24 cellular contexts compared by ENCODE assay signal in the genomic region with DNA sequence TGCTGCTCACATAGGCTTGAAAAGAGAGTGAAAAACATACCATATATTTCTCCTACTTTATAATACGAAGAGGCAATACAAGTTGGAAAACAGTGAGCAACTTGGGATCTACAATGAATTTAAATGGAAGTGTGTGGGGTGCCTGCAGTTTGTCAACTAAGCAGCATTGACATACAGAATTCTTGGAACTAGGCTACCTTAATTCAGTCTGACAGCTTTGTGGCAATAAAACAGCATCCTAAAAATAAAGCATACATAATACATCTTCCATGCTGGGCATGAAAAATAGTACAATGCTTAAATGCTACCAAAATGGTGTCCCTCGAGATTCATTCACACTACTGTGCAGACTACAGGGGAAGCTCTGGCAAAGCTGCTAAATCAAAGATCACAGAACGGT. TPM values are rescaled to one million over a fixed set of nuclear protein-coding genes. Genes with fewer than 3 reads are reported as not detected.
DNase-seq lines count a peak whose midpoint lies in the region; FAIRE-seq and TF ChIP-seq lines count a peak whose summit lies in the region.
"Had no signal": no experiment of that assay in that cellular context is flagged by ENCODE, and none has a peak within 500 bp of the region (broad histone marks: within the 10 kb centered on the region; RNA-seq: fewer than 3 reads in every experiment).

No MANE protein-coding gene starts in this region.

- H3K4me3 Mint-ChIP-seq in nephron = peak overlapping the region; percentile 46 to 96 (median 71)
- H3K4me3 Mint-ChIP-seq: HFFc6; IgD-negative memory B cell; memory B cell; stimulated activated naive CD8-positive, alpha-beta T cell treated with anti-CD3 and anti-CD28 coated beads, Interleukin-15, Interleukin-2, amounts not matched to agents 100 ng/mL and 50 ng/mL, for 24 hours; WTC11 had no signal

- peak overlapping the region; percentile 76 to 94 (median 78) for H3K27ac Mint-ChIP-seq in nephron
- H3K27ac Mint-ChIP-seq: HFFc6; IgD-negative memory B cell; memory B cell; stimulated activated naive CD8-positive, alpha-beta T cell treated with anti-CD3 and anti-CD28 coated beads, Interleukin-15, Interleukin-2, amounts not matched to agents 100 ng/mL and 50 ng/mL, for 24 hours; WTC11 had no signal

- TF ChIP-seq CTCF in adrenal gland (IDR thresholded peaks at IDR 0.05) (no peak), nephron (IDR thresholded peaks at IDR 0.05; ENCODE audit: unreplicated experiment in 3 of 3) (no peak), tibial nerve (IDR thresholded peaks at IDR 0.05) (no peak)

- H3K27me3 ChIP-seq in adrenal gland (no peaks in the 10 kb centered on the region), tibial nerve (no peaks in the 10 kb centered on the region)
- H3K27me3 ChIP-seq: body of pancreas, foreskin keratinocyte had no signal

- no peaks in the 10 kb centered on the region for H3K9me3 ChIP-seq in adrenal gland (replicated peaks in 1 of 3)
- no peaks in the 10 kb centered on the region for H3K9me3 ChIP-seq in tibial nerve
- H3K9me3 ChIP-seq: body of pancreas had no signal

- H3K36me3 ChIP-seq in adrenal gland (replicated peaks in 1 of 2) (no peaks in the 10 kb centered on the region), tibial nerve (no peaks in the 10 kb centered on the region)

- H3K36me3 Mint-ChIP-seq in nephron (ENCODE audit: low read depth) = peaks cover 13% of the 10 kb centered on the region
- H3K36me3 Mint-ChIP-seq: IgD-negative memory B cell, memory B cell, WTC11 had no signal

- peak overlapping the region in 4 of 5 donors; percentile 26 to 87 (median 60) for H3K27ac ChIP-seq in adrenal gland
- H3K27ac ChIP-seq in tibial nerve = peak overlapping the region; percentile 43 to 93 (median 85)
- H3K27ac ChIP-seq: foreskin keratinocyte had no signal

- H3K4me1 ChIP-seq in adrenal gland (replicated peaks in 1 of 2) (peaks cover 51 to 87% of the 10 kb centered on the region in 2 donors), tibial nerve (peaks cover 0 to 68% (median 17%) of the 10 kb centered on the region in 4 donors)
- H3K4me1 ChIP-seq: foreskin keratinocyte had no signal

- no peak for TF ChIP-seq POLR2A in adrenal gland (IDR thresholded peaks at IDR 0.05)
- no peak for TF ChIP-seq POLR2A in tibial nerve (IDR thresholded peaks at IDR 0.05)

- no peak for TF ChIP-seq EP300 in tibial nerve (IDR thresholded peaks at IDR 0.05)

- intact Hi-C loops in adrenal gland (cut with DNase I) = no loop called here

- 22 to 30% (median 28%) methylated on average over 3 of the region's 3 CpGs for WGBS in adrenal gland, 4 donors
- WGBS in tibial nerve, 2 donors = 20 to 31% methylated on average over 3 of the region's 3 CpGs

- peak; percentile 55 for FAIRE-seq in endometrium (lab: Jason Lieb, UNC)
- FAIRE-seq: GM18507 had no signal

- H3K4me3 ChIP-seq in adrenal gland (peak overlapping the region in 1 of 4 donors; percentile 81), tibial nerve (peak overlapping the region in 2 of 4 donors; percentile 10 to 59)
- H3K4me3 ChIP-seq: body of pancreas had no signal

- no peak for DNase-seq in adrenal gland
- DNase-seq in tibial nerve (ENCODE audit: low spot score in 2 of 2) = no peak
- no peak for DNase-seq in NCI-H2227 (lab: John Stamatoyannopoulos, UW; ENCODE audit: unreplicated experiment)
- no peak for DNase-seq in amniotic stem cell (lab: John Stamatoyannopoulos, UW)
- no peak for DNase-seq in NCI-H2227 treated with DMSO at 0.1 percent for 48 hours (lab: John Stamatoyannopoulos, UW)
- DNase-seq: C1 segment of cervical spinal cord; DMS53; effector memory CD4-positive, alpha-beta T cell; foreskin keratinocyte; HFFc6; NCI-H2081 treated with DMSO at 0.1 percent for 48 hours; NCI-H748 treated with DMSO at 0.1 percent for 48 hours; RPMI8226; stimulated activated CD4-positive, alpha-beta T cell treated with anti-CD3 and anti-CD28 coated beads, Interleukin-12 subunit alpha, Interleukin-12 subunit beta, amount 100 ng/mL, for 4 hours had no signal

- peaks cover 51% of the 10 kb centered on the region for H3K4me1 Mint-ChIP-seq in nephron
- H3K4me1 Mint-ChIP-seq: IgD-negative memory B cell, memory B cell, WTC11 had no signal

- no peaks in the 10 kb centered on the region for H3K9me3 Mint-ChIP-seq in nephron
- H3K9me3 Mint-ChIP-seq: HFFc6; memory B cell; stimulated activated naive CD8-positive, alpha-beta T cell treated with anti-CD3 and anti-CD28 coated beads, Interleukin-15, Interleukin-2, amounts not matched to agents 100 ng/mL and 50 ng/mL, for 24 hours; WTC11 had no signal

- no peaks in the 10 kb centered on the region for H3K27me3 Mint-ChIP-seq in nephron (ENCODE audit: low read depth)

RNA-seq across cellular contexts. Expression of a gene that starts 8.0 kb away (rescaled TPM):
- 100 to 1,000 TPM; 120 to 556 (median 434) TPM for total RNA-seq in adrenal gland
- 100 to 1,000 TPM in 1 of 3 donors, 10 to 100 TPM in 2; 35.4 to 165 (median 38.1) TPM for polyA plus RNA-seq in adrenal gland
- 10 to 100 TPM; 44.1 to 72.0 (median 61.0) TPM for total RNA-seq in tibial nerve
- total RNA-seq: activated CD8-positive, alpha-beta memory T cell treated with anti-CD3 and anti-CD28 coated beads for 36 hours; T-helper 1 cell treated with Interleukin-12 subunit alpha and Interleukin-12 subunit beta and Interleukin-4 antibody, amounts not matched to agents 30 ng/mL and 1 ng/mL, for 36 hours had no signal

RNA-seq across cellular contexts. Expression of a gene that starts 45.4 kb away (rescaled TPM):
- total RNA-seq in adrenal gland (10 to 100 TPM; 14.4 to 55.4 (median 23.4) TPM), tibial nerve (10 to 100 TPM in 1 of 4 donors, 1 to 10 TPM in 3; 4.9 to 23.8 (median 9.0) TPM)
- 10 to 100 TPM; 10.1 to 18.7 (median 14.0) TPM for polyA plus RNA-seq in adrenal gland
- total RNA-seq: activated CD8-positive, alpha-beta memory T cell treated with anti-CD3 and anti-CD28 coated beads for 36 hours had no signal
- polyA plus RNA-seq: IgD-negative memory B cell had no signal
